In genomic region chr17:1399679-1400512, GRCh38 we compare ENCODE assay signal across 8 cellular contexts. TPM values are rescaled to one million over a fixed set of nuclear protein-coding genes. Genes with fewer than 3 reads are reported as not detected.
A peak's percentile ranks its signal among the peaks of the same experiment; 100 is the strongest.
DNase-seq lines count a peak whose midpoint lies in the region; ATAC-seq and TF ChIP-seq lines count a peak whose summit lies in the region.

YWHAE (minus strand) TSS chr17:1400222; CDS start chr17:1400110, 112 bp downstream.

- peak; percentile 98 for TF ChIP-seq POLR2A in GM19193 (IDR thresholded peaks at IDR 0.05; ENCODE audit: extremely low read depth, insufficient read depth, insufficient read length)

- ATAC-seq in HG03439 (IDR thresholded peaks at IDR 0.05; ENCODE audit: unreplicated experiment): peak; percentile 82
- ATAC-seq in activated CD4-positive, alpha-beta T cell treated with anti-CD3 and anti-CD28 coated beads for 36 hours: peak; percentile 95

- intact Hi-C loops in activated CD4-positive, alpha-beta T cell treated with anti-CD3 and anti-CD28 coated beads for 36 hours (cut with DNase I, micrococcal nuclease): loop anchor here (1.0 to 5.0 kb wide), 14 partner anchors 19 to 429 kb away; partner anchors contain the start of genes CRK (in 1 of the 2), INPP5K (in 1 of the 2), PITPNA (in 1 of the 2) and RILP (in 1 of the 2)

- peaks cover 27% of the 10 kb centered on the region for H3K4me1 Mint-ChIP-seq in activated CD4-positive, alpha-beta T cell treated with anti-CD3 and anti-CD28 coated beads for 36 hours

- peak within 1 kb of the TSS; percentile 97 for H3K4me3 ChIP-seq in choroid plexus epithelial cell (ENCODE audit: low read depth, low read length)

- H3K27ac Mint-ChIP-seq in activated CD4-positive, alpha-beta T cell treated with anti-CD3 and anti-CD28 coated beads for 36 hours: peak within 1 kb of the TSS; percentile 100

- CTCF ChIA-PET in activated CD4-positive, alpha-beta T cell treated with anti-CD3 and anti-CD28 coated beads for 36 hours (lab: Charles Lee): interaction anchor here (0.6 to 1.8 kb wide), 2 partner anchors 34 to 661 kb away, joined by 3 to 9 read pairs; no protein-coding TSS in a partner anchor

- H3K9me3 Mint-ChIP-seq in activated CD4-positive, alpha-beta T cell treated with anti-CD3 and anti-CD28 coated beads for 36 hours (ENCODE audit: low read depth): no peaks in the 10 kb centered on the region

- H3K36me3 Mint-ChIP-seq in activated CD4-positive, alpha-beta T cell treated with anti-CD3 and anti-CD28 coated beads for 36 hours (ENCODE audit: low read depth): peaks cover 39% of the 10 kb centered on the region

- H3K4me3 Mint-ChIP-seq in activated CD4-positive, alpha-beta T cell treated with anti-CD3 and anti-CD28 coated beads for 36 hours: peak within 1 kb of the TSS; percentile 100

- POLR2A ChIA-PET in activated CD4-positive, alpha-beta T cell treated with anti-CD3 and anti-CD28 coated beads for 36 hours (lab: Charles Lee): interaction anchor here (0.5 to 1.4 kb wide), 5 partner anchors 9 to 228 kb away, joined by 3 to 7 read pairs (median 5); no protein-coding TSS in a partner anchor

- H3K27me3 Mint-ChIP-seq in activated CD4-positive, alpha-beta T cell treated with anti-CD3 and anti-CD28 coated beads for 36 hours: no peaks in the 10 kb centered on the region

- no peak for TF ChIP-seq CTCF in choroid plexus epithelial cell (conservative IDR thresholded peaks at IDR 0.05; ENCODE audit: low read depth, low read length)

- peak; percentile 97 for DNase-seq in AG20443 (ENCODE audit: low spot score)
- DNase-seq in NCI-H510A treated with DMSO at 0.1 percent for 48 hours (lab: John Stamatoyannopoulos, UW): peak; percentile 80
- peak; percentile 99 for DNase-seq in activated CD4-positive, alpha-beta T cell treated with anti-CD3 and anti-CD28 coated beads for 36 hours
- peak; percentile 95 for DNase-seq in choroid plexus epithelial cell (ENCODE audit: low read depth)
- DNase-seq in kidney glomerular epithelial cell (lab: John Stamatoyannopoulos, UW): peak; percentile 80
- peak; percentile 86 to 93 for DNase-seq in stimulated activated CD4-positive, alpha-beta T cell treated with anti-CD3 and anti-CD28 coated beads, Interleukin-1b, Interleukin-23, amount 100 ng/mL, for 1 hour (ENCODE audit: low read depth in 2 of 2)

RNA-seq across cellular contexts. Expression of gene YWHAE, which starts in this region (rescaled TPM):
- total RNA-seq in activated CD4-positive, alpha-beta T cell treated with anti-CD3 and anti-CD28 coated beads for 36 hours: 100 to 1,000 TPM; 520 to 553 TPM

Comparison
In these comparisons a context has a peak if more than half of its experiments do, and no peak if none do; other contexts are left out.
1. Peak in every context shown above with its lines: DNase-seq, ATAC-seq and H3K4me3 ChIP-seq.